ENCODE assay signal across 11 cellular contexts in the genomic region with DNA sequence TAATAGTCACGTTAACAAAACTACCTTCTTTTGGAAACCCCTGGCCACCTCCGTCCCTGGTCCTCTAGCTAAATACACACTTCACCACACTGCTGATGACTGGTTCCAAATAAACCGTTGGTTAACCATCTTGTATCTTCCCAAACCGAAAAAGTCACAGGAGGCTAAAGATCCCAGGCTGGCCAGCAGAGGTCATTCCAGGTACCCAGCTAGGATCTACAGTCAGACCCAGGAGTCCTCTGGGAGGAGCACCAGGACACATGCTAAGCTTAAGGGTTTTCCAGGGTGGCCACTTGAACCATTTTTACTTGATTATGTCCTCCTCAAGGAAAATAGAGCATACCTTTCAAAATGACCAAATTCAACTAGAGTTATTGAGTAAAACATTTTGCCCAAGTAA.
DNase-seq lines count a peak whose midpoint lies in the region; FAIRE-seq and TF ChIP-seq lines count a peak whose summit lies in the region.
"Had no signal": no experiment of that assay in that cellular context is flagged by ENCODE, and none has a peak within 500 bp of the region (broad histone marks: within the 10 kb centered on the region; RNA-seq: fewer than 3 reads in every experiment).

No MANE protein-coding gene starts in this region.

- H3K27me3 ChIP-seq in GM06990 (replicated peaks; ENCODE audit: control insufficient read depth, insufficient read depth, low read length) = no peaks in the 10 kb centered on the region
- H3K27me3 ChIP-seq in bronchial epithelial cell (ENCODE audit: control insufficient read depth, insufficient read depth, low read length) = no peaks in the 10 kb centered on the region
- H3K27me3 ChIP-seq in neutrophil = no peaks in the 10 kb centered on the region

- H3K27ac ChIP-seq in neutrophil = peak overlapping the region; percentile 77
- H3K27ac ChIP-seq: HL-60 had no signal

- DNase-seq in GM06990 (ENCODE audit: extremely low read depth, insufficient read length) = no peak
- DNase-seq in LNCaP clone FGC (ENCODE audit: low read depth) = no peak
- no peak for DNase-seq in bronchial epithelial cell (ENCODE audit: low read depth)
- DNase-seq in NCI-H1436 treated with DMSO at 0.1 percent for 48 hours (lab: John Stamatoyannopoulos, UW) = no peak
- no peak for DNase-seq in EL
- DNase-seq in stimulated activated naive CD4-positive, alpha-beta T cell (lab: John Stamatoyannopoulos, UW) = no peak
- DNase-seq: GF-D8, NCI-H2227 treated with DMSO at 0.1 percent for 48 hours, occipital lobe had no signal

- TF ChIP-seq CTCF in GM06990 (IDR thresholded peaks at IDR 0.05; ENCODE audit: insufficient read depth, low read length, poor library complexity, severe bottlenecking) = peak; percentile 24
- TF ChIP-seq CTCF in LNCaP clone FGC (IDR thresholded peaks at IDR 0.05; ENCODE audit: control insufficient read depth, extremely low read depth, insufficient read depth) = peak; percentile 59
- peak; percentile 13 for TF ChIP-seq CTCF in bronchial epithelial cell (IDR thresholded peaks at IDR 0.05; ENCODE audit: insufficient read depth, low read length, severe bottlenecking)
- TF ChIP-seq CTCF in neutrophil (IDR thresholded peaks at IDR 0.05) = no peak

- H3K4me3 ChIP-seq in GM06990 (replicated peaks; ENCODE audit: low read depth, low read length) (no peak overlapping the region), LNCaP clone FGC (ENCODE audit: low read depth, low read length) (no peak overlapping the region), bronchial epithelial cell (ENCODE audit: low read depth, low read length) (no peak overlapping the region), neutrophil (ENCODE audit: low read depth in 1 of 2, low read length in 1 of 2) (no peak overlapping the region)

- H3K9me3 ChIP-seq in neutrophil = no peaks in the 10 kb centered on the region

- H3K36me3 ChIP-seq in GM06990 (ENCODE audit: control insufficient read depth, insufficient read depth, low read length) = peaks cover 25% of the 10 kb centered on the region
- peaks cover 19% of the 10 kb centered on the region for H3K36me3 ChIP-seq in bronchial epithelial cell (ENCODE audit: control insufficient read depth, insufficient read depth, low read length)
- peaks cover 71% of the 10 kb centered on the region for H3K36me3 ChIP-seq in neutrophil

- FAIRE-seq in bronchial epithelial cell (lab: Jason Lieb, UNC) = no peak

- peaks cover 38 to 39% of the 10 kb centered on the region in 2 experiments for H3K4me1 ChIP-seq in neutrophil (ENCODE audit: control insufficient read depth in 1 of 2, insufficient read depth in 1 of 2, low read depth in 1 of 2, low read length in 1 of 2)
